ENCODE assay signal across 1 cellular context in genomic region chr21:16002872-16003466, GRCh38.
TF ChIP-seq lines count a peak whose summit lies in the region.

No MANE protein-coding gene starts in this region.

TF ChIP-seq in endothelial cell of umbilical vein, 7 proteins besides CTCF, POLR2A, EP300 and RAD21 (continued from another document):
- TF ChIP-seq JUN (IDR thresholded peaks at IDR 0.05; ENCODE audit: borderline replicate concordance, insufficient read depth, insufficient read length, low read depth): no peak
- TF ChIP-seq, protein P1, sequence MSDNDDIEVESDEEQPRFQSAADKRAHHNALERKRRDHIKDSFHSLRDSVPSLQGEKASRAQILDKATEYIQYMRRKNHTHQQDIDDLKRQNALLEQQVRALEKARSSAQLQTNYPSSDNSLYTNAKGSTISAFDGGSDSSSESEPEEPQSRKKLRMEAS (IDR thresholded peaks at IDR 0.05; ENCODE audit: insufficient read depth, insufficient read length): no peak
- no peak for TF ChIP-seq FOS (IDR thresholded peaks at IDR 0.05; ENCODE audit: borderline replicate concordance, insufficient read depth, low read length)
- no peak for TF ChIP-seq POLR2AphosphoS5 (IDR thresholded peaks at IDR 0.05; ENCODE audit: insufficient read depth, low read depth, low read length)
- TF ChIP-seq EZH2 (IDR thresholded peaks at IDR 0.05; ENCODE audit: borderline replicate concordance, low read depth, low read length, severe bottlenecking): no peak
- no peak for TF ChIP-seq GATA2 (IDR thresholded peaks at IDR 0.05; ENCODE audit: insufficient read depth, insufficient read length, low read depth, low read length)
